In genomic region chr22:17638432-17639237, GRCh38 we compare ENCODE assay signal across 8 cellular contexts. TPM values are rescaled to one million over a fixed set of nuclear protein-coding genes. Genes with fewer than 3 reads are reported as not detected.
DNase-seq lines count a peak whose midpoint lies in the region; ATAC-seq and TF ChIP-seq lines count a peak whose summit lies in the region.

Gene BCL2L13 (plus strand): TSS chr22:17638757. CDS start chr22:17655712, 16,955 bp downstream.

- H3K27me3 Mint-ChIP-seq in activated naive CD8-positive, alpha-beta T cell = no peaks in the 10 kb centered on the region

- peaks cover 7% of the 10 kb centered on the region for H3K36me3 Mint-ChIP-seq in activated naive CD8-positive, alpha-beta T cell

- H3K27ac ChIP-seq in temporal lobe (ENCODE audit: low read depth, low read length) = peak within 1 kb of the TSS; percentile 85

- peak within 1 kb of the TSS; percentile 100 for H3K4me3 Mint-ChIP-seq in activated naive CD8-positive, alpha-beta T cell

- TF ChIP-seq CTCF in GM10248 (IDR thresholded peaks at IDR 0.05; ENCODE audit: control extremely low read depth, extremely low read depth, low read depth, missing control alignments) = no peak
- no peak for TF ChIP-seq CTCF in omental fat pad (IDR thresholded peaks at IDR 0.05)

- ATAC-seq in HG02588 (IDR thresholded peaks at IDR 0.05; ENCODE audit: unreplicated experiment) = peak; percentile 93
- ATAC-seq in omental fat pad (ENCODE audit: low FRiP score) = peak; percentile 95

- CTCF ChIA-PET in GM10248 (lab: Yijun Ruan, JAX) = interaction anchor here (1.4 to 1.6 kb wide), 3 partner anchors 15 to 437 kb away, joined by 3 to 6 read pairs (median 5); no protein-coding TSS in a partner anchor

- H3K4me1 Mint-ChIP-seq in activated naive CD8-positive, alpha-beta T cell (ENCODE audit: low read depth) = peaks cover 26% of the 10 kb centered on the region

- POLR2A ChIA-PET in GM10248 (lab: Yijun Ruan, JAX) = interaction anchor here (0.6 kb wide), 1 partner anchor 19 kb away, joined by 3 read pairs; no protein-coding TSS in a partner anchor

- no peaks in the 10 kb centered on the region for H3K9me3 Mint-ChIP-seq in activated naive CD8-positive, alpha-beta T cell (ENCODE audit: low read depth)

- peak within 1 kb of the TSS; percentile 99 for H3K27ac Mint-ChIP-seq in activated naive CD8-positive, alpha-beta T cell

- DNase-seq in GM10248 (ENCODE audit: extremely low spot score) (peak; percentile 94), NCI-H1092 treated with DMSO at 0.1 percent for 48 hours (lab: John Stamatoyannopoulos, UW) (peak; percentile 89), SKM-1 treated with dmso at 0.1 percent for 144 hours (lab: John Stamatoyannopoulos, UW; ENCODE audit: unreplicated experiment) (peak; percentile 88), glomerular visceral epithelial cell (ENCODE audit: extremely low spot score) (peak; percentile 91), omental fat pad (ENCODE audit: low spot score) (peak; percentile 80)

RNA-seq across cellular contexts. Expression of gene BCL2L13, which starts in this region (rescaled TPM):
- total RNA-seq in omental fat pad (10 to 100 TPM; 59.7 to 85.7 (median 64.8) TPM), temporal lobe (27.0 TPM)

Comparison
In these comparisons a context has a peak if more than half of its experiments do, and no peak if none do; other contexts are left out.
1. Peak in every context shown above with its lines: DNase-seq, ATAC-seq and H3K27ac ChIP-seq.